18 cellular contexts compared by ENCODE assay signal in genomic region chr3:133230191-133230590, GRCh38.
"Had no signal": no experiment of that assay in that cellular context is flagged by ENCODE, and none has a peak within 500 bp of the region (broad histone marks: within the 10 kb centered on the region; RNA-seq: fewer than 3 reads in every experiment).

No MANE protein-coding gene starts in this region.

- H3K27ac Mint-ChIP-seq: activated B cell treated with CpG ODN at 0.5 μM for 24 hours; activated CD8-positive, alpha-beta T cell treated with anti-CD3 and anti-CD28 coated beads for 36 hours; activated naive CD4-positive, alpha-beta T cell treated with anti-CD3 and anti-CD28 coated beads, Interleukin-2, amount 50 U/mL, for 72 hours; dendritic cell treated with granulocyte-macrophage colony-stimulating factor and Interleukin-4, amounts not matched to agents 40 ng/mL and 50 ng/mL, for 4 days; natural killer cell; stimulated activated naive B cell treated with anti-CD40 and anti-IgM and Interleukin-4, amounts not matched to agents 10 μg/mL and 1 μg/mL and 100 μg/mL, for 72 hours had no signal

- H3K9me3 ChIP-seq: thyroid gland had no signal

- H3K27me3 ChIP-seq: brain microvascular endothelial cell, thyroid gland had no signal

- H3K4me3 ChIP-seq: thyroid gland had no signal

- H3K36me3 Mint-ChIP-seq: activated naive CD4-positive, alpha-beta T cell treated with anti-CD3 and anti-CD28 coated beads, Interleukin-2, amount 50 U/mL, for 72 hours; natural killer cell had no signal

- H3K27ac ChIP-seq: brain microvascular endothelial cell, thyroid gland had no signal

- H3K9me3 Mint-ChIP-seq: activated naive CD4-positive, alpha-beta T cell treated with anti-CD3 and anti-CD28 coated beads, Interleukin-2, amount 50 U/mL, for 72 hours had no signal

- FAIRE-seq: TTC549 had no signal

- H3K36me3 ChIP-seq: brain microvascular endothelial cell, thyroid gland had no signal

- DNase-seq: activated B cell treated with CpG ODN at 0.5 μM for 24 hours; activated CD4-positive, alpha-beta T cell treated with anti-CD3 and anti-CD28 coated beads for 48 hours; activated CD8-positive, alpha-beta T cell treated with anti-CD3 and anti-CD28 coated beads for 36 hours; activated effector memory CD4-positive, alpha-beta T cell treated with anti-CD3 and anti-CD28 coated beads, Interleukin-2, amount 50 U/mL, for 16 hours; activated T-cell treated with anti-CD3 and anti-CD28 coated beads, Interleukin-2, amount 50 U/mL, for 48 hours; amniotic stem cell; brain microvascular endothelial cell; effector memory CD4-positive, alpha-beta T cell; foreskin melanocyte; kidney glomerular epithelial cell; mesendoderm; natural killer cell; stimulated activated CD4-positive, alpha-beta T cell treated with anti-CD3 and anti-CD28 coated beads, Interleukin-2, amount 100 ng/mL, for 48 hours; stimulated activated naive B cell treated with anti-CD40 and anti-IgM and Interleukin-4, amounts not matched to agents 10 μg/mL and 1 μg/mL and 100 μg/mL, for 72 hours; thyroid gland had no signal

- H3K4me3 Mint-ChIP-seq: activated B cell treated with CpG ODN at 0.5 μM for 24 hours; activated CD8-positive, alpha-beta T cell treated with anti-CD3 and anti-CD28 coated beads for 36 hours; dendritic cell treated with granulocyte-macrophage colony-stimulating factor and Interleukin-4, amounts not matched to agents 40 ng/mL and 50 ng/mL, for 4 days; natural killer cell; stimulated activated naive B cell treated with anti-CD40 and anti-IgM and Interleukin-4, amounts not matched to agents 10 μg/mL and 1 μg/mL and 100 μg/mL, for 72 hours had no signal

- H3K4me1 Mint-ChIP-seq: activated B cell treated with CpG ODN at 0.5 μM for 24 hours; natural killer cell; stimulated activated naive B cell treated with anti-CD40 and anti-IgM and Interleukin-4, amounts not matched to agents 10 μg/mL and 1 μg/mL and 100 μg/mL, for 72 hours had no signal

- H3K27me3 Mint-ChIP-seq: dendritic cell treated with granulocyte-macrophage colony-stimulating factor and Interleukin-4, amounts not matched to agents 40 ng/mL and 50 ng/mL, for 4 days had no signal

- ATAC-seq: activated CD8-positive, alpha-beta T cell treated with anti-CD3 and anti-CD28 coated beads for 36 hours; activated naive CD4-positive, alpha-beta T cell treated with anti-CD3 and anti-CD28 coated beads, Interleukin-2, amount 50 U/mL, for 72 hours; natural killer cell; stimulated activated naive B cell treated with anti-CD40 and anti-IgM and Interleukin-4, amounts not matched to agents 10 μg/mL and 1 μg/mL and 100 μg/mL, for 72 hours had no signal
